In genomic region chr2:118627156-118627555, GRCh38 we compare ENCODE assay signal across 16 cellular contexts.
"Had no signal": no experiment of that assay in that cellular context is flagged by ENCODE, and none has a peak within 500 bp of the region (broad histone marks: within the 10 kb centered on the region; RNA-seq: fewer than 3 reads in every experiment).

No MANE protein-coding gene starts in this region.

- H3K4me3 ChIP-seq: SJCRH30 had no signal

- DNase-seq: KBM-7, MV-4-11, NCI-H1048, NCI-H1105, NCI-H1417, NCI-H1436 treated with DMSO at 0.1 percent for 48 hours, NCI-H1694, NCI-H187 treated with DMSO at 0.1 percent for 48 hours, NCI-H2029 treated with DMSO at 0.1 percent for 48 hours, NCI-H2171 treated with DMSO at 0.1 percent for 48 hours, NCI-H345, NCI-H446 treated with DMSO at 0.1 percent for 48 hours, NCI-H510A treated with DMSO at 0.1 percent for 48 hours, SHP77 treated with DMSO at 0.1 percent for 48 hours, SJCRH30 had no signal

- ATAC-seq: SK-N-SH treated with all-trans-retinoic acid at 6 μM for 48 hours had no signal
